In genomic region chr19:45692187-45693111, GRCh38 we compare ENCODE assay signal across 8 cellular contexts. TPM values are rescaled to one million over a fixed set of nuclear protein-coding genes. Genes with fewer than 3 reads are reported as not detected.
DNase-seq lines count a peak whose midpoint lies in the region; ATAC-seq lines count a peak whose summit lies in the region.

QPCTL (plus strand) TSS chr19:45692666; CDS start chr19:45692704, 38 bp downstream.

- peak within 1 kb of the TSS; percentile 91 to 99 (median 96) for H3K4me2 ChIP-seq in BLaER1 treated with 17β-estradiol and CSF1 and Interleukin-3, amounts not matched to agents 10 nM and 100 nM

- no peaks in the 10 kb centered on the region for H3K27me3 ChIP-seq in BLaER1 treated with 17β-estradiol and CSF1 and Interleukin-3, amounts not matched to agents 10 nM and 100 nM

- peak within 1 kb of the TSS; percentile 83 to 96 (median 91) for H3K27ac ChIP-seq in BLaER1 treated with 17β-estradiol and CSF1 and Interleukin-3, amounts not matched to agents 10 nM and 100 nM

- H3K36me3 ChIP-seq in BLaER1 treated with 17β-estradiol and CSF1 and Interleukin-3, amounts not matched to agents 10 nM and 100 nM: peaks cover 35 to 57% (median 48%) of the 10 kb centered on the region in 11 experiments

- H3K36me3 Mint-ChIP-seq in dendritic cell treated with granulocyte-macrophage colony-stimulating factor and Interleukin-4, amounts not matched to agents 40 ng/mL and 50 ng/mL, for 4 days (ENCODE audit: low read depth): peaks cover 59% of the 10 kb centered on the region

- H3K9me3 ChIP-seq in BLaER1 treated with 17β-estradiol and CSF1 and Interleukin-3, amounts not matched to agents 10 nM and 100 nM (replicated peaks in 1 of 11): no peaks in the 10 kb centered on the region

- H3K9ac ChIP-seq in BLaER1 treated with 17β-estradiol and CSF1 and Interleukin-3, amounts not matched to agents 10 nM and 100 nM: peak within 1 kb of the TSS; percentile 84 to 97 (median 93)

- peaks cover 0 to 43% (median 31%) of the 10 kb centered on the region in 11 experiments; a peak in 16 of 22 replicates for H4K20me1 ChIP-seq in BLaER1 treated with 17β-estradiol and CSF1 and Interleukin-3, amounts not matched to agents 10 nM and 100 nM

- peaks cover 18 to 29% (median 22%) of the 10 kb centered on the region in 10 experiments for H3K4me1 ChIP-seq in BLaER1 treated with 17β-estradiol and CSF1 and Interleukin-3, amounts not matched to agents 10 nM and 100 nM

- peak within 1 kb of the TSS; percentile 87 for H3K27ac Mint-ChIP-seq in dendritic cell treated with granulocyte-macrophage colony-stimulating factor and Interleukin-4, amounts not matched to agents 40 ng/mL and 50 ng/mL, for 4 days

- H3K4me3 Mint-ChIP-seq in dendritic cell treated with granulocyte-macrophage colony-stimulating factor and Interleukin-4, amounts not matched to agents 40 ng/mL and 50 ng/mL, for 4 days: peak within 1 kb of the TSS; percentile 96

- H3K4me3 ChIP-seq in BLaER1 treated with 17β-estradiol and CSF1 and Interleukin-3, amounts not matched to agents 10 nM and 100 nM: peak within 1 kb of the TSS; percentile 74 to 94 (median 83)

- H3K27me3 Mint-ChIP-seq in dendritic cell treated with granulocyte-macrophage colony-stimulating factor and Interleukin-4, amounts not matched to agents 40 ng/mL and 50 ng/mL, for 4 days: no peaks in the 10 kb centered on the region

- peak; percentile 100 for DNase-seq in NCI-H748 (lab: John Stamatoyannopoulos, UW; ENCODE audit: unreplicated experiment)
- peak; percentile 92 to 97 for DNase-seq in activated CD4-positive, alpha-beta T cell treated with anti-CD3 and anti-CD28 coated beads, Interleukin-2, amount 50 U/mL, for 24 hours (ENCODE audit: low read depth in 1 of 2, low spot score in 1 of 2)
- peak; percentile 99 for DNase-seq in left lobe of liver (ENCODE audit: low spot score)
- peak; percentile 97 for DNase-seq in stimulated activated CD4-positive, alpha-beta T cell treated with anti-CD3 and anti-CD28 coated beads, Interleukin-2, amount 100 ng/mL, for 4 hours (ENCODE audit: low read depth)

- no peaks in the 10 kb centered on the region for H3K9me3 Mint-ChIP-seq in dendritic cell treated with granulocyte-macrophage colony-stimulating factor and Interleukin-4, amounts not matched to agents 40 ng/mL and 50 ng/mL, for 4 days

- ATAC-seq in GM19351 (IDR thresholded peaks at IDR 0.05; ENCODE audit: unreplicated experiment) (peak; percentile 85), HG03521 (IDR thresholded peaks at IDR 0.05; ENCODE audit: unreplicated experiment) (peak; percentile 70), left lobe of liver (peak; percentile 89)

- peaks cover 14% of the 10 kb centered on the region for H3K4me1 Mint-ChIP-seq in dendritic cell treated with granulocyte-macrophage colony-stimulating factor and Interleukin-4, amounts not matched to agents 40 ng/mL and 50 ng/mL, for 4 days (ENCODE audit: low read depth)

- intact Hi-C loops in dendritic cell treated with granulocyte-macrophage colony-stimulating factor and Interleukin-4, amounts not matched to agents 40 ng/mL and 50 ng/mL, for 4 days (cut with micrococcal nuclease): loop anchor here (1.0 kb wide), 1 partner anchor 25 kb away; no protein-coding TSS in a partner anchor

RNA-seq across cellular contexts. Expression of gene QPCTL, which starts in this region (rescaled TPM):
- 7.8 TPM for total RNA-seq in left lobe of liver

Comparison
In these comparisons a context has a peak if more than half of its experiments do, and no peak if none do; other contexts are left out.
1. Peak in every context shown above with its lines: DNase-seq, ATAC-seq, H3K4me3 ChIP-seq and H3K27ac ChIP-seq.